Comparison of ENCODE assay signal across 8 cellular contexts in the genomic region with DNA sequence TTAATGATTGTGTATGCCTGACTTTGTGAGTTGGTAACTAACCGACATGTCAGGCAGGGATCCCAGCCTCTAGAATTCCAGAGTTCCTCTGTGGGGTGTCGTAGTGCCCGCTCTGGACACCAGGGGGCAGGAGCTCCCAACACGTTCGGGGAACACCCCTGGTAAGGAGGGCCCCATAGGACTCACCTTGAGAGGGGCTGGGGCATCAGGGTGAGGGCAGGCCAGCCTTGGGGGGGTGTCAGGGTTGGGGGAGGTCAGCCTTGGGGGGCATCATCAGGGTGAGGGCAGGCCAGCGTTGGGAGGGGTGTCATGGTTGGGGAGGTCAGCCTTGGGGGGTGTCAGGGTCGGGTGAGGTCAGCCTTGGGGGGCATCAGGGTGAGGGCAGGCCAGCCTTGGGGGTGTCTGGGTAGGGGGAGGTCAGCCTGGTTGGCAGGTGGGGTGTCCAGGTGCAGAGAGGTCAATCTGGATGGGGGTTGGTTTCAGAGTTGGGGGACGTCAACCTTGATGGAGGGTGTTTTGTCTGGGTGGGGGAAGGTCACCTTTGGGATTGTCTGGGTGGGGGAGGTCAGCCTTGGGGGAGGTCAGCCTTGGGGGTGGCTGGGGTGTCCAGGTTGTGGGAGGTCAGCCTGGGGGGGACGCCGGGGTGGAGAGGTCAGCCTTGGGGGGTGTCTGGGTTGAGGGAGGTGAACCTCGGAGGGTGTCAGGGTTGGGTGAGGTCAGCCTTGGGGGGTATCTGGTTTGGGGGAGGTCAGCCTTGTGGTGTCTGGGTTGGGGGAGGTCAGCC. TPM values are rescaled to one million over a fixed set of nuclear protein-coding genes. Genes with fewer than 3 reads are reported as not detected.
DNase-seq lines count a peak whose midpoint lies in the region; ATAC-seq and TF ChIP-seq lines count a peak whose summit lies in the region.

No MANE protein-coding gene starts in this region.

- H3K27ac Mint-ChIP-seq in activated CD4-positive, alpha-beta memory T cell treated with anti-CD3 and anti-CD28 coated beads for 36 hours = no peak overlapping the region

- no peak overlapping the region for H3K4me3 ChIP-seq in mucosa of descending colon

- ATAC-seq in mucosa of descending colon (peak; percentile 92), HG02588 (IDR thresholded peaks at IDR 0.05; ENCODE audit: unreplicated experiment) (no peak)

- no peaks in the 10 kb centered on the region for H3K4me1 Mint-ChIP-seq in activated CD4-positive, alpha-beta memory T cell treated with anti-CD3 and anti-CD28 coated beads for 36 hours (ENCODE audit: low read depth)

- no peaks in the 10 kb centered on the region for H3K9me3 ChIP-seq in mucosa of descending colon

- peak; percentile 71 for TF ChIP-seq CTCF in mucosa of descending colon (IDR thresholded peaks at IDR 0.05)

- H3K36me3 Mint-ChIP-seq in activated CD4-positive, alpha-beta memory T cell treated with anti-CD3 and anti-CD28 coated beads for 36 hours = peaks cover 35% of the 10 kb centered on the region

- CTCF ChIA-PET in activated CD4-positive, alpha-beta memory T cell treated with anti-CD3 and anti-CD28 coated beads for 36 hours (lab: Charles Lee) = interaction anchor here (0.6 to 10.4 kb wide), 14 partner anchors 12 to 466 kb away, joined by 3 to 100 read pairs (median 4); a partner anchor contains a TSS

- intact Hi-C loops in activated CD4-positive, alpha-beta memory T cell treated with anti-CD3 and anti-CD28 coated beads for 36 hours (cut with micrococcal nuclease) = loop anchor here (1.0 to 5.0 kb wide), 2 partner anchors 46 to 87 kb away; a partner anchor contains a TSS
- intact Hi-C loops in mucosa of descending colon (cut with DNase I, micrococcal nuclease) = loop anchor here (5.0 to 10.0 kb wide), 2 partner anchors 78 to 86 kb away; no protein-coding TSS in a partner anchor

- peaks cover 4% of the 10 kb centered on the region for H3K9me3 Mint-ChIP-seq in activated CD4-positive, alpha-beta memory T cell treated with anti-CD3 and anti-CD28 coated beads for 36 hours

- POLR2A ChIA-PET in activated CD4-positive, alpha-beta memory T cell treated with anti-CD3 and anti-CD28 coated beads for 36 hours (lab: Charles Lee) = no interaction called here

- no peaks in the 10 kb centered on the region for H3K4me1 ChIP-seq in mucosa of descending colon (ENCODE audit: low read depth)

- no peaks in the 10 kb centered on the region for H3K27me3 Mint-ChIP-seq in activated CD4-positive, alpha-beta memory T cell treated with anti-CD3 and anti-CD28 coated beads for 36 hours

- DNase-seq in NCI-H2227 (lab: John Stamatoyannopoulos, UW; ENCODE audit: unreplicated experiment) (peak; percentile 21), NCI-H2227 treated with DMSO at 0.1 percent for 48 hours (lab: John Stamatoyannopoulos, UW) (no peak), NCI-H1694 treated with DMSO at 0.1 percent for 48 hours (lab: John Stamatoyannopoulos, UW) (peak; percentile 27), mucosa of descending colon (peak in 2 of 3 donors; percentile 86)
- DNase-seq in activated CD4-positive, alpha-beta memory T cell treated with anti-CD3 and anti-CD28 coated beads for 36 hours = peak; percentile 80
- DNase-seq in effector CD4-positive, alpha-beta T cell = peak; percentile 62
- DNase-seq in stimulated activated CD8-positive, alpha-beta memory T cell treated with anti-CD3 and anti-CD28 coated beads, Interleukin-7, amount 100 ng/mL, for 4 hours (ENCODE audit: low read depth in 2 of 2) = peak; percentile 35 to 52

- H3K4me3 Mint-ChIP-seq in activated CD4-positive, alpha-beta memory T cell treated with anti-CD3 and anti-CD28 coated beads for 36 hours = no peak overlapping the region

- H3K36me3 ChIP-seq in mucosa of descending colon (ENCODE audit: low read depth) = no peaks in the 10 kb centered on the region

RNA-seq across cellular contexts. Expression of a gene that starts 45.6 kb away (rescaled TPM):
- 10 to 100 TPM; 69.5 to 69.9 TPM for total RNA-seq in activated CD4-positive, alpha-beta memory T cell treated with anti-CD3 and anti-CD28 coated beads for 36 hours
- 100 to 1,000 TPM; 151 to 179 (median 164) TPM for total RNA-seq in mucosa of descending colon

RNA-seq across cellular contexts. Expression of a gene that starts 59.6 kb away (rescaled TPM):
- total RNA-seq in activated CD4-positive, alpha-beta memory T cell treated with anti-CD3 and anti-CD28 coated beads for 36 hours = 10 to 100 TPM; 28.0 to 28.2 TPM
- 10 to 100 TPM; 10.1 to 24.5 (median 24.4) TPM for total RNA-seq in mucosa of descending colon
